Comparison of ENCODE assay signal across 1 cellular context in the genomic region with DNA sequence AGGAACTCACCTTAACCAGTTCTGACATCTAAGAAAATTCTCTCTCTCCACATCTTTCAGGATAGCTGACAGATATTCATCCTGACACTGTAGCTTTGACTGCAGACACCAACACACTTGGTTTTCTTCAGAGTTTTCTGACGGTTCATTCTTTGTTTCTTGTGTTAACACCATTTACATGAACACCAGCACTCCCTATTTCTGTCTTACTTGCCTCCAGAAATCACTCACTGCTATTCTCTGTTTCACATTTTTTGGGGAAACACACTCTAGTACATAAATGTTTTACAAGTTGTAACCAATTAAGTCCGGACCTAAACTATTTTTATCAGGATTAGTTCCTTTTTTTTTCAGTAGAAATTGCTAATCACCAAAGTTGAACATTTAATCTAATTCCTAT.
TF ChIP-seq lines count a peak whose summit lies in the region.

No MANE protein-coding gene starts in this region.

TF ChIP-seq in SK-N-SH treated with all-trans-retinoic acid at 6 μM for 48 hours, 23 proteins besides CTCF, POLR2A, EP300 and RAD21 (continued from another document):
- TF ChIP-seq ZNF8 (CRISPR knock-in tag; IDR thresholded peaks at IDR 0.05) = no peak
- TF ChIP-seq SNAI2 (CRISPR knock-in tag; IDR thresholded peaks at IDR 0.05) = no peak
- TF ChIP-seq TOX (CRISPR knock-in tag; IDR thresholded peaks at IDR 0.05; ENCODE audit: borderline replicate concordance) = no peak
TF ChIP-seq in SK-N-SH treated with all-trans-retinoic acid at 6 μM for 48 hours: peak in this region for 0.
